In genomic region chr22:23218053-23218866, GRCh38 we compare ENCODE assay signal across 8 cellular contexts. TPM values are rescaled to one million over a fixed set of nuclear protein-coding genes. Genes with fewer than 3 reads are reported as not detected.
DNase-seq lines count a peak whose midpoint lies in the region; ATAC-seq, FAIRE-seq and TF ChIP-seq lines count a peak whose summit lies in the region.

No MANE protein-coding gene starts in this region.

- TF ChIP-seq CTCF in HEK293 (tag by site-specific recombination; IDR thresholded peaks at IDR 0.05) (no peak), WTC11 (IDR thresholded peaks at IDR 0.05) (no peak), hepatocyte (IDR thresholded peaks at IDR 0.05; ENCODE audit: poor library complexity) (no peak), D721Med (IDR thresholded peaks at IDR 0.05; ENCODE audit: insufficient read depth, missing control alignments) (no peak)

- FAIRE-seq in D721Med (lab: Jason Lieb, UNC): no peak

- CTCF ChIA-PET in HEK293 (lab: Yijun Ruan, JAX): interaction anchor here (0.6 to 2.2 kb wide), 5 partner anchors 11 to 631 kb away, joined by 3 to 7 read pairs (median 4); no protein-coding TSS in a partner anchor
- CTCF ChIA-PET in WTC11 (lab: Charles Lee): interaction anchor here (0.7 to 1.4 kb wide), 8 partner anchors 11 to 64 kb away, joined by 3 to 5 read pairs (median 3); no protein-coding TSS in a partner anchor

- no peaks in the 10 kb centered on the region for H3K9me3 ChIP-seq in HEK293 (ENCODE audit: control insufficient read depth, insufficient read depth, low read depth, low read length)
- H3K9me3 ChIP-seq in hepatocyte (ENCODE audit: low read depth): no peaks in the 10 kb centered on the region

- H3K4me3 ChIP-seq in HEK293 (ENCODE audit: low read depth, low read length) (no peak overlapping the region), hepatocyte (no peak overlapping the region), skin epidermis (no peak overlapping the region)

- H3K9me3 Mint-ChIP-seq in WTC11: no peaks in the 10 kb centered on the region

- H4K20me1 ChIP-seq in hepatocyte (ENCODE audit: insufficient read depth, poor library complexity, severe bottlenecking): peaks cover 93% of the 10 kb centered on the region

- 70% methylated on average over 12 of the region's 12 CpGs for WGBS in hepatocyte (ENCODE audit: low lambda C conversion rate, missing lambda C conversion rate)

- H3K4me2 ChIP-seq in hepatocyte: peak overlapping the region; percentile 76

- no peak overlapping the region for H2AFZ ChIP-seq in hepatocyte

- ATAC-seq in WTC11: no peak
- no peak for ATAC-seq in GM21515 (IDR thresholded peaks at IDR 0.05; ENCODE audit: unreplicated experiment)

- no peak for DNase-seq in WTC11 (ENCODE audit: low spot score)
- DNase-seq in hepatocyte (ENCODE audit: low spot score): no peak
- DNase-seq in D721Med (ENCODE audit: insufficient read length, low spot score): no peak
- DNase-seq in stimulated activated CD4-positive, alpha-beta T cell treated with anti-CD3 and anti-CD28 coated beads, Interleukin-4, amount 100 ng/mL, for 1 hour: no peak
- DNase-seq in A172 (ENCODE audit: low spot score): no peak

- H3K27ac ChIP-seq in HEK293 (ENCODE audit: extremely low read depth, low read depth, low read length) (no peak overlapping the region; the same call in 1 of the 2 replicates), hepatocyte (peak overlapping the region; percentile 86), skin epidermis (peak overlapping the region in 15 of 21 experiments; percentile 3 to 86 (median 67))

- POLR2A ChIA-PET in HEK293 (lab: Yijun Ruan, JAX) (interaction anchor here (1.6 kb wide), 1 partner anchor 35 kb away, joined by 4 read pairs; no protein-coding TSS in a partner anchor), WTC11 (lab: Charles Lee) (interaction anchor here (0.8 to 1.3 kb wide), 2 partner anchors 30 to 52 kb away, joined by 3 to 5 read pairs; no protein-coding TSS in a partner anchor)

- H3K79me2 ChIP-seq in hepatocyte: peaks cover 93% of the 10 kb centered on the region

- no peaks in the 10 kb centered on the region for H3K27me3 ChIP-seq in hepatocyte

- peak overlapping the region; percentile 96 for H3K27ac Mint-ChIP-seq in WTC11

- H3K36me3 Mint-ChIP-seq in WTC11: no peaks in the 10 kb centered on the region

- H3K4me1 ChIP-seq in HEK293 (ENCODE audit: control insufficient read depth, insufficient read depth, low read length): peaks cover 8% of the 10 kb centered on the region
- peaks cover 50% of the 10 kb centered on the region for H3K4me1 ChIP-seq in hepatocyte (ENCODE audit: insufficient read depth)

- H3K4me3 Mint-ChIP-seq in WTC11: no peak overlapping the region

- H3K4me1 Mint-ChIP-seq in WTC11: peaks cover 90% of the 10 kb centered on the region

- no peaks in the 10 kb centered on the region for H3K27me3 Mint-ChIP-seq in WTC11 (ENCODE audit: low read depth)

- H3K9me2 ChIP-seq in hepatocyte (replicated peaks; ENCODE audit: insufficient read depth): no peaks in the 10 kb centered on the region

- H3K36me3 ChIP-seq in HEK293 (ENCODE audit: control insufficient read depth in 2 of 2, insufficient read depth in 1 of 2, low read length in 2 of 2) (no peaks in the 10 kb centered on the region), hepatocyte (replicated peaks; ENCODE audit: insufficient read depth, low read depth) (no peaks in the 10 kb centered on the region)

TF ChIP-seq in HEK293, 187 proteins besides CTCF, POLR2A, EP300 and RAD21:
- TF ChIP-seq ZBTB20 (tag by site-specific recombination; IDR thresholded peaks at IDR 0.05): peak; percentile 32; the same call in 1 of the 2 replicates
- peak; percentile 98 for TF ChIP-seq ZNF335 (tag by site-specific recombination; conservative IDR thresholded peaks at IDR 0.05)
- no peak for TF ChIP-seq ZFP37 (tag by site-specific recombination; IDR thresholded peaks at IDR 0.05)
- TF ChIP-seq SCRT2 (tag by site-specific recombination; IDR thresholded peaks at IDR 0.05): peak; percentile 80; the same call in 1 of the 2 replicates
- TF ChIP-seq KLF8 (tag by site-specific recombination; IDR thresholded peaks at IDR 0.05): no peak
TF ChIP-seq in HEK293: peak in this region for 3.

TF ChIP-seq in WTC11, 78 proteins besides CTCF, POLR2A, EP300 and RAD21:
- TF ChIP-seq KAT7 (CRISPR knock-in tag; IDR thresholded peaks at IDR 0.05; ENCODE audit: borderline replicate concordance) (no peak), RORB (CRISPR knock-in tag; IDR thresholded peaks at IDR 0.05) (no peak), GRHL2 (CRISPR knock-in tag; IDR thresholded peaks at IDR 0.05; ENCODE audit: insufficient replicate concordance, severe bottlenecking) (no peak), SOX15 (CRISPR knock-in tag; IDR thresholded peaks at IDR 0.05) (no peak), ZNF671 (CRISPR knock-in tag; IDR thresholded peaks at IDR 0.05) (no peak), ZNF317 (CRISPR knock-in tag; IDR thresholded peaks at IDR 0.05; ENCODE audit: borderline replicate concordance, low read depth) (no peak), PRRX2 (CRISPR knock-in tag; IDR thresholded peaks at IDR 0.05) (no peak)
- TF ChIP-seq, protein P1, sequence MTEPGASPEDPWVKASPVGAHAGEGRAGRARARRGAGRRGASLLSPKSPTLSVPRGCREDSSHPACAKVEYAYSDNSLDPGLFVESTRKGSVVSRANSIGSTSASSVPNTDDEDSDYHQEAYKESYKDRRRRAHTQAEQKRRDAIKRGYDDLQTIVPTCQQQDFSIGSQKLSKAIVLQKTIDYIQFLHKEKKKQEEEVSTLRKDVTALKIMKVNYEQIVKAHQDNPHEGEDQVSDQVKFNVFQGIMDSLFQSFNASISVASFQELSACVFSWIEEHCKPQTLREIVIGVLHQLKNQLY (CRISPR knock-in tag; IDR thresholded peaks at IDR 0.05): no peak
- TF ChIP-seq, protein P2, sequence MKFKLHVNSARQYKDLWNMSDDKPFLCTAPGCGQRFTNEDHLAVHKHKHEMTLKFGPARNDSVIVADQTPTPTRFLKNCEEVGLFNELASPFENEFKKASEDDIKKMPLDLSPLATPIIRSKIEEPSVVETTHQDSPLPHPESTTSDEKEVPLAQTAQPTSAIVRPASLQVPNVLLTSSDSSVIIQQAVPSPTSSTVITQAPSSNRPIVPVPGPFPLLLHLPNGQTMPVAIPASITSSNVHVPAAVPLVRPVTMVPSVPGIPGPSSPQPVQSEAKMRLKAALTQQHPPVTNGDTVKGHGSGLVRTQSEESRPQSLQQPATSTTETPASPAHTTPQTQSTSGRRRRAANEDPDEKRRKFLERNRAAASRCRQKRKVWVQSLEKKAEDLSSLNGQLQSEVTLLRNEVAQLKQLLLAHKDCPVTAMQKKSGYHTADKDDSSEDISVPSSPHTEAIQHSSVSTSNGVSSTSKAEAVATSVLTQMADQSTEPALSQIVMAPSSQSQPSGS (CRISPR knock-in tag; IDR thresholded peaks at IDR 0.05; ENCODE audit: borderline replicate concordance, low read depth): no peak

RNA-seq across cellular contexts. Expression of gene BCR, which starts 38.0 kb away (rescaled TPM):
- total RNA-seq in WTC11 (2021) (96.5 to 129 TPM (median 105 TPM) in 3 replicates), hepatocyte (42.2 and 50.4 TPM in 2 replicates)
- 38.8 and 41.3 TPM in 2 replicates for polyA plus RNA-seq in hepatocyte
- 12.1 and 28.1 TPM in 2 replicates for total RNA-seq in A172 (2014; rRNA removed; shearing (Covaris generic))
